ENCODE assay signal across 20 cellular contexts in genomic region chr13:110684388-110685056, GRCh38.
"Had no signal": no experiment of that assay in that cellular context is flagged by ENCODE, and none has a peak within 500 bp of the region (broad histone marks: within the 10 kb centered on the region; RNA-seq: fewer than 3 reads in every experiment).

No MANE protein-coding gene starts in this region.

- H3K4me1 Mint-ChIP-seq: mesothelial cell of epicardium, neural crest cell had no signal

- H3K9me3 ChIP-seq: adrenal gland, breast epithelium, gastroesophageal sphincter, heart left ventricle, lower lobe of right lung, suprapubic skin, upper lobe of left lung had no signal

- H3K9me3 Mint-ChIP-seq: activated naive CD4-positive, alpha-beta T cell treated with anti-CD3 and anti-CD28 coated beads, Interleukin-2, amount 50 U/mL, for 72 hours; mesothelial cell of epicardium; naive B cell; neural crest cell; stimulated activated naive CD8-positive, alpha-beta T cell treated with anti-CD3 and anti-CD28 coated beads, Interleukin-15, Interleukin-2, amounts not matched to agents 100 ng/mL and 50 ng/mL, for 24 hours had no signal

- H3K27ac ChIP-seq: breast epithelium, lower lobe of right lung, suprapubic skin, upper lobe of left lung, WERI-Rb-1 had no signal

- H3K27me3 Mint-ChIP-seq: naive B cell; stimulated activated naive CD8-positive, alpha-beta T cell treated with anti-CD3 and anti-CD28 coated beads, Interleukin-15, Interleukin-2, amounts not matched to agents 100 ng/mL and 50 ng/mL, for 24 hours had no signal

- H3K4me3 Mint-ChIP-seq: mesothelial cell of epicardium; naive B cell; neural crest cell; stimulated activated naive CD8-positive, alpha-beta T cell treated with anti-CD3 and anti-CD28 coated beads, Interleukin-15, Interleukin-2, amounts not matched to agents 100 ng/mL and 50 ng/mL, for 24 hours had no signal

- H3K27ac Mint-ChIP-seq: mesothelial cell of epicardium had no signal

- H3K27me3 ChIP-seq: adrenal gland, breast epithelium, gastroesophageal sphincter, heart left ventricle, suprapubic skin, upper lobe of left lung had no signal

- H3K36me3 ChIP-seq: breast epithelium had no signal

- DNase-seq: activated CD4-positive, alpha-beta T cell treated with anti-CD3 and anti-CD28 coated beads, Interleukin-2, amount 50 U/mL, for 4 hours; activated gamma-delta T cell; cortex of kidney; effector CD4-positive, alpha-beta T cell; heart left ventricle; lower lobe of right lung; naive B cell; stimulated activated CD4-positive, alpha-beta T cell treated with anti-CD3 and anti-CD28 coated beads, Interleukin-12 subunit alpha, Interleukin-12 subunit beta, amount 100 ng/mL, for 4 hours; stimulated activated CD4-positive, alpha-beta T cell treated with anti-CD3 and anti-CD28 coated beads, Interleukin-1b, Interleukin-23, amount 100 ng/mL, for 48 hours; upper lobe of left lung; WERI-Rb-1 had no signal

- ATAC-seq: activated naive CD4-positive, alpha-beta T cell treated with anti-CD3 and anti-CD28 coated beads, Interleukin-2, amount 50 U/mL, for 72 hours; esophagus mucosa; lower lobe of right lung had no signal

- H3K4me3 ChIP-seq: adrenal gland, breast epithelium, gastroesophageal sphincter, heart left ventricle, lower lobe of right lung, suprapubic skin, upper lobe of left lung had no signal

- H3K4me1 ChIP-seq: adrenal gland, breast epithelium, gastroesophageal sphincter, heart left ventricle, lower lobe of right lung, suprapubic skin, upper lobe of left lung had no signal
